ENCODE assay signal across 8 cellular contexts in genomic region chr14:80941241-80942157, GRCh38. TPM values are rescaled to one million over a fixed set of nuclear protein-coding genes. Genes with fewer than 3 reads are reported as not detected.
DNase-seq lines count a peak whose midpoint lies in the region; ATAC-seq and TF ChIP-seq lines count a peak whose summit lies in the region.

Gene CEP128, minus strand, starts transcription at chr14:80941738.

- ATAC-seq in GM18508 (IDR thresholded peaks at IDR 0.05; ENCODE audit: insufficient read depth, unreplicated experiment) = peak; percentile 90
- ATAC-seq in HG02973 (IDR thresholded peaks at IDR 0.05; ENCODE audit: unreplicated experiment) = peak; percentile 95
- ATAC-seq in aorta (ENCODE audit: low FRiP score) = peak; percentile 100

- 2% methylated on average over 40 of the region's 40 CpGs for WGBS in aorta, 2 donors

- H3K4me3 ChIP-seq in astrocyte of the cerebellum (ENCODE audit: low read depth, low read length) (peak within 1 kb of the TSS; percentile 79), rectal smooth muscle tissue (ENCODE audit: low read length) (peak within 1 kb of the TSS; percentile 84), aorta (ENCODE audit: low read length in 2 of 2) (peak within 1 kb of the TSS; percentile 19 to 70)

- H3K27me3 ChIP-seq in rectal smooth muscle tissue (ENCODE audit: control insufficient read depth, insufficient read depth, low read length) = no peaks in the 10 kb centered on the region
- peaks cover 0 to 1% of the 10 kb centered on the region in 2 donors for H3K27me3 ChIP-seq in aorta (ENCODE audit: control insufficient read depth in 1 of 2, insufficient read depth in 2 of 2, low read length in 1 of 2)

- H3K9me3 ChIP-seq in aorta (ENCODE audit: control insufficient read depth, low read length) = no peaks in the 10 kb centered on the region

- H3K27ac ChIP-seq in rectal smooth muscle tissue (ENCODE audit: low read depth, low read length) = peak within 1 kb of the TSS; percentile 56
- H3K27ac ChIP-seq in aorta (ENCODE audit: low read depth in 1 of 2, low read length in 2 of 2) = peak within 1 kb of the TSS in 1 of 2 donors; percentile 7

- H3K4me1 ChIP-seq in rectal smooth muscle tissue (ENCODE audit: control insufficient read depth, insufficient read depth, low read length) (peaks cover 6% of the 10 kb centered on the region), aorta (ENCODE audit: control insufficient read depth in 1 of 2, insufficient read depth in 2 of 2, low read length in 2 of 2) (no peaks in the 10 kb centered on the region)

- H3K36me3 ChIP-seq in rectal smooth muscle tissue (ENCODE audit: control insufficient read depth, insufficient read depth, low read length) = no peaks in the 10 kb centered on the region
- H3K36me3 ChIP-seq in aorta (ENCODE audit: control insufficient read depth in 1 of 2, insufficient read depth in 2 of 2, low read length in 1 of 2) = no peaks in the 10 kb centered on the region

- TF ChIP-seq CTCF in astrocyte of the cerebellum (IDR thresholded peaks at IDR 0.05; ENCODE audit: low read depth, low read length, missing control alignments) = no peak

- peak; percentile 94 to 95 for DNase-seq in NCI-H1930 (lab: John Stamatoyannopoulos, UW)
- peak; percentile 81 for DNase-seq in T-helper 9 cell
- DNase-seq in astrocyte of the cerebellum (ENCODE audit: low read depth) = peak; percentile 96
- peak; percentile 89 for DNase-seq in hepatic stellate cell (ENCODE audit: low spot score)
- peak; percentile 97 to 98 for DNase-seq in aorta

- in situ Hi-C loops in astrocyte of the cerebellum (cut with HindIII; ENCODE audit: low sequenced_read_pairs) = no loop called here

- peak within 1 kb of the TSS; percentile 61 for H3K9ac ChIP-seq in rectal smooth muscle tissue (ENCODE audit: low read length)

- intact Hi-C loops in aorta (cut with DNase I) = loop anchor here in 1 of 2 donors (5.0 kb wide), 1 partner anchor 231 kb away; no protein-coding TSS in a partner anchor

RNA-seq across cellular contexts. Expression of gene CEP128, which starts in this region (rescaled TPM):
- total RNA-seq in aorta = 1 to 10 TPM; 6.0 to 8.4 TPM
- polyA plus RNA-seq in aorta = 1 to 10 TPM in 1 of 2 donors, under 1 TPM in 1; 0.95 to 2.8 TPM
